9 cellular contexts compared by ENCODE assay signal in genomic region chr1:46687095-46687659, GRCh38. TPM values are rescaled to one million over a fixed set of nuclear protein-coding genes. Genes with fewer than 3 reads are reported as not detected.
DNase-seq lines count a peak whose midpoint lies in the region; ATAC-seq, FAIRE-seq and TF ChIP-seq lines count a peak whose summit lies in the region.
"Had no signal": no experiment of that assay in that cellular context is flagged by ENCODE, and none has a peak within 500 bp of the region (broad histone marks: within the 10 kb centered on the region; RNA-seq: fewer than 3 reads in every experiment).

No MANE protein-coding gene starts in this region.

- H3K27me3 Mint-ChIP-seq in astrocyte (ENCODE audit: low read depth, unreplicated experiment): no peaks in the 10 kb centered on the region

- H3K9me3 ChIP-seq in A673 (ENCODE audit: low read depth, low read length, poor library complexity, severe bottlenecking) (no peaks in the 10 kb centered on the region), astrocyte (ENCODE audit: insufficient read depth, low read depth, low read length) (no peaks in the 10 kb centered on the region), right lobe of liver (no peaks in the 10 kb centered on the region)

- H3K36me3 ChIP-seq in A673 (ENCODE audit: insufficient read depth, low read length, poor library complexity, severe bottlenecking) (peaks cover 61% of the 10 kb centered on the region), astrocyte (ENCODE audit: insufficient read depth, low read length) (peaks cover 66% of the 10 kb centered on the region), right lobe of liver (peaks cover 4 to 78% (median 33%) of the 10 kb centered on the region in 4 donors)

- H3K27ac Mint-ChIP-seq in astrocyte (ENCODE audit: unreplicated experiment): no peak overlapping the region

- peak; percentile 75 to 95 (median 82) for ATAC-seq in right lobe of liver
- ATAC-seq in HG03025 (IDR thresholded peaks at IDR 0.05; ENCODE audit: low FRiP score, unreplicated experiment): no peak
- no peak for ATAC-seq in foreskin keratinocyte
- no peak for ATAC-seq in HG03097 (IDR thresholded peaks at IDR 0.05; ENCODE audit: low FRiP score, unreplicated experiment)

- H3K4me3 ChIP-seq in A673 (ENCODE audit: low read depth, low read length, poor library complexity, severe bottlenecking) (no peak overlapping the region), astrocyte (ENCODE audit: insufficient read depth, low read depth, low read length) (no peak overlapping the region), right lobe of liver (no peak overlapping the region)

- POLR2A ChIA-PET in A673 (lab: Charles Lee; ENCODE audit: low non-redundant PET): no interaction called here

- H3K36me3 Mint-ChIP-seq in astrocyte (ENCODE audit: low read depth, unreplicated experiment): peaks cover 7% of the 10 kb centered on the region

- H3K4me1 Mint-ChIP-seq in astrocyte (ENCODE audit: low read depth, unreplicated experiment): peaks cover 25% of the 10 kb centered on the region

- peaks cover 59% of the 10 kb centered on the region for H3K4me1 ChIP-seq in A673 (ENCODE audit: insufficient read depth, low read length, poor library complexity, severe bottlenecking)
- H3K4me1 ChIP-seq in astrocyte (ENCODE audit: insufficient read depth, low read length): no peaks in the 10 kb centered on the region
- H3K4me1 ChIP-seq in right lobe of liver: peaks cover 0 to 11% (median 3%) of the 10 kb centered on the region in 4 donors
- no peaks in the 10 kb centered on the region for H3K4me1 ChIP-seq in foreskin keratinocyte

- no peak overlapping the region for H3K9ac ChIP-seq in astrocyte (ENCODE audit: low read length)

- WGBS in right lobe of liver (ENCODE audit: insufficient coverage, low coverage, low lambda C conversion rate, missing lambda C conversion rate): 56% methylated on average over 2 of the region's 2 CpGs

- BruUV-seq in A673 (replicated peaks; lab: Mats Ljungman, UMichigan): no TSS peak

- no peak overlapping the region for H3K4me2 ChIP-seq in astrocyte (ENCODE audit: low read length)

- CTCF ChIA-PET in A673 (lab: Charles Lee): no interaction called here

- DNase-seq in A673 (ENCODE audit: low spot score) (peak; percentile 74), HT1080 (ENCODE audit: low read depth) (peak; percentile 29), astrocyte (ENCODE audit: low read depth) (peak; percentile 55), right lobe of liver (peak; percentile 86 to 91 (median 88)), foreskin keratinocyte (no peak), activated gamma-delta T cell (lab: John Stamatoyannopoulos, UW) (no peak)
- DNase-seq: activated T-cell treated with anti-CD3 and anti-CD28 coated beads, Interleukin-2, amount 50 U/mL, for 48 hours had no signal

- H3K27me3 ChIP-seq in A673 (replicated peaks; ENCODE audit: insufficient read depth, low read depth, low read length, poor library complexity): no peaks in the 10 kb centered on the region
- no peaks in the 10 kb centered on the region for H3K27me3 ChIP-seq in astrocyte (ENCODE audit: insufficient read depth, low read length)
- H3K27me3 ChIP-seq in right lobe of liver: no peaks in the 10 kb centered on the region
- H3K27me3 ChIP-seq in foreskin keratinocyte: no peaks in the 10 kb centered on the region

- H3K4me3 Mint-ChIP-seq in astrocyte (ENCODE audit: unreplicated experiment): no peak overlapping the region

- intact Hi-C loops in A673 (cut with micrococcal nuclease; ENCODE audit: unreplicated experiment) (no loop called here), right lobe of liver (cut with DNase I) (no loop called here)

- peaks cover 30% of the 10 kb centered on the region for H4K20me1 ChIP-seq in astrocyte (ENCODE audit: insufficient read depth, low read length)

- H2AFZ ChIP-seq in astrocyte (ENCODE audit: low read depth, low read length): no peak overlapping the region

- no peak for FAIRE-seq in astrocyte (lab: Jason Lieb, UNC)

- H3K9me3 Mint-ChIP-seq in astrocyte (ENCODE audit: unreplicated experiment): no peaks in the 10 kb centered on the region

- TF ChIP-seq CTCF in A673 (conservative IDR thresholded peaks at IDR 0.05; ENCODE audit: low read depth, low read length) (no peak), astrocyte (IDR thresholded peaks at IDR 0.05; ENCODE audit: insufficient read depth, low read depth, low read length) (no peak), right lobe of liver (IDR thresholded peaks at IDR 0.05) (no peak), foreskin keratinocyte (conservative IDR thresholded peaks at IDR 0.05) (no peak)

- no peaks in the 10 kb centered on the region for H3K79me2 ChIP-seq in astrocyte (ENCODE audit: insufficient read depth, low read length)

- H3K27ac ChIP-seq in A673 (ENCODE audit: low read depth, low read length, poor library complexity, severe bottlenecking) (peak overlapping the region; percentile 54), astrocyte (ENCODE audit: low read depth, low read length) (no peak overlapping the region), right lobe of liver (peak overlapping the region in 1 of 3 donors; percentile 20), foreskin keratinocyte (no peak overlapping the region)

- no peak for TF ChIP-seq POLR2A in right lobe of liver (IDR thresholded peaks at IDR 0.05)

RNA-seq across cellular contexts. Expression of gene TEX38, which starts 15.5 kb away (rescaled TPM):
- not detected in 2 replicates for total RNA-seq in A673 (2021)
- total RNA-seq in HT1080 (2014; rRNA removed; shearing (Covaris generic)): not detected in 2 replicates
- polyA plus RNA-seq in HT1080 (2015; cell fraction: cytosol; rRNA removed): 0.22 TPM in 1 of 2 replicates, not detected in the other
- 0.34 TPM in 1 of 2 replicates, not detected in the other for polyA plus RNA-seq in HT1080 (2015; cell fraction: nucleus; rRNA removed)
- not detected in 2 replicates for total RNA-seq in astrocyte
- not detected for total RNA-seq in right lobe of liver
- not detected in 2 replicates for total RNA-seq in foreskin keratinocyte
- not detected in 2 replicates for polyA plus RNA-seq in foreskin keratinocyte

RNA-seq across cellular contexts. Expression of gene ATPAF1, which starts 19.0 kb away (rescaled TPM):
- total RNA-seq in A673 (2021): 41.7 and 51.9 TPM in 2 replicates
- 57.8 and 58.5 TPM in 2 replicates for total RNA-seq in HT1080 (2014; rRNA removed; shearing (Covaris generic))
- polyA plus RNA-seq in HT1080 (2015; cell fraction: cytosol; rRNA removed): 46.8 and 47.4 TPM in 2 replicates
- 25.0 and 27.8 TPM in 2 replicates for polyA plus RNA-seq in HT1080 (2015; cell fraction: nucleus; rRNA removed)
- total RNA-seq in astrocyte: 19.3 and 20.2 TPM in 2 replicates
- total RNA-seq in right lobe of liver: 10 to 100 TPM; 34.9 to 57.1 (median 42.1) TPM
- 34.0 and 35.9 TPM in 2 replicates for total RNA-seq in foreskin keratinocyte
- polyA plus RNA-seq in foreskin keratinocyte: 25.7 and 30.9 TPM in 2 replicates

RNA-seq across cellular contexts. Expression of gene EFCAB14, which starts 31.7 kb away (rescaled TPM):
- total RNA-seq in A673 (2021): 38.6 and 39.8 TPM in 2 replicates
- 28.8 and 30.6 TPM in 2 replicates for total RNA-seq in HT1080 (2014; rRNA removed; shearing (Covaris generic))
- polyA plus RNA-seq in HT1080 (2015; cell fraction: cytosol; rRNA removed): 31.9 and 40.1 TPM in 2 replicates
- 21.7 and 25.1 TPM in 2 replicates for polyA plus RNA-seq in HT1080 (2015; cell fraction: nucleus; rRNA removed)
- total RNA-seq in astrocyte: 47.3 and 50.7 TPM in 2 replicates
- total RNA-seq in right lobe of liver: 10 to 100 TPM; 41.5 to 56.9 (median 43.5) TPM
- total RNA-seq in foreskin keratinocyte: 63.7 and 65.1 TPM in 2 replicates
- polyA plus RNA-seq in foreskin keratinocyte: 14.5 and 17.1 TPM in 2 replicates

Comparison
In these comparisons a context has a peak if more than half of its experiments do, and no peak if none do; other contexts are left out.
1. DNase-seq: peak in A673 (single experiment), HT1080 (single experiment), astrocyte (single experiment) and right lobe of liver (3 of 3); none in foreskin keratinocyte (0 of 2) and activated gamma-delta T cell (single experiment).
2. ATAC-seq: peak in right lobe of liver (4 of 4); none in HG03025 (single experiment), foreskin keratinocyte (single experiment) and HG03097 (single experiment).